ENCODE assay signal across 1 cellular context in genomic region chr5:73496984-73497457, GRCh38.
A peak's percentile ranks its signal among the peaks of the same experiment; 100 is the strongest.
TF ChIP-seq lines count a peak whose summit lies in the region.

No MANE protein-coding gene starts in this region.

TF ChIP-seq in K562, 482 proteins besides CTCF, POLR2A, EP300 and RAD21 (continued from another document):
- no peak for TF ChIP-seq MNT (conservative IDR thresholded peaks at IDR 0.05)
- peak in 2 of 3 experiments; percentile 55 to 80 for TF ChIP-seq YY1 (IDR thresholded peaks at IDR 0.05; ENCODE audit: borderline replicate concordance in 1 of 3, control insufficient read depth in 1 of 3, extremely low read depth in 1 of 3, insufficient read depth in 3 of 3, insufficient read length in 1 of 3, insufficient replicate concordance in 2 of 3, low read depth in 1 of 3, low read length in 2 of 3)
- TF ChIP-seq, protein P1, sequence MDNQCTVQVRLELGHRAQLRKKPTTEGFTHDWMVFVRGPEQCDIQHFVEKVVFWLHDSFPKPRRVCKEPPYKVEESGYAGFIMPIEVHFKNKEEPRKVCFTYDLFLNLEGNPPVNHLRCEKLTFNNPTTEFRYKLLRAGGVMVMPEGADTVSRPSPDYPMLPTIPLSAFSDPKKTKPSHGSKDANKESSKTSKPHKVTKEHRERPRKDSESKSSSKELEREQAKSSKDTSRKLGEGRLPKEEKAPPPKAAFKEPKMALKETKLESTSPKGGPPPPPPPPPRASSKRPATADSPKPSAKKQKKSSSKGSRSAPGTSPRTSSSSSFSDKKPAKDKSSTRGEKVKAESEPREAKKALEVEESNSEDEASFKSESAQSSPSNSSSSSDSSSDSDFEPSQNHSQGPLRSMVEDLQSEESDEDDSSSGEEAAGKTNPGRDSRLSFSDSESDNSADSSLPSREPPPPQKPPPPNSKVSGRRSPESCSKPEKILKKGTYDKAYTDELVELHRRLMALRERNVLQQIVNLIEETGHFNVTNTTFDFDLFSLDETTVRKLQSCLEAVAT (IDR thresholded peaks at IDR 0.05), result peak in 1 of 2 experiments; percentile 47; a peak in 1 of 4 replicates
- TF ChIP-seq FOXK2 (conservative IDR thresholded peaks at IDR 0.05 in 1 of 2, IDR thresholded peaks at IDR 0.05 in 1 of 2; ENCODE audit: low read depth in 2 of 2), result peak; percentile 77 to 90
- 0 out of 2 replicates have a peak, but pooled peaks have one; percentile 6 for TF ChIP-seq CBFA2T3 (IDR thresholded peaks at IDR 0.05)
- TF ChIP-seq FOXA3 (CRISPR knock-in tag; conservative IDR thresholded peaks at IDR 0.05 in 1 of 2, IDR thresholded peaks at IDR 0.05 in 1 of 2), result no peak
- TF ChIP-seq CBX5 (IDR thresholded peaks at IDR 0.05; ENCODE audit: borderline replicate concordance, low read depth), result no peak
- TF ChIP-seq ZNF639 (CRISPR knock-in tag; conservative IDR thresholded peaks at IDR 0.05 in 1 of 2, IDR thresholded peaks at IDR 0.05 in 1 of 2), result no peak
- no peak for TF ChIP-seq BRCA1 (IDR thresholded peaks at IDR 0.05)
- TF ChIP-seq BRCA1 (CRISPR knock-in tag; IDR thresholded peaks at IDR 0.05), result no peak
- TF ChIP-seq E2F8 (IDR thresholded peaks at IDR 0.05; ENCODE audit: low read depth, partially characterized antibody), result no peak
- peak; percentile 98 for TF ChIP-seq TEAD2 (tag; IDR thresholded peaks at IDR 0.05)
- peak; percentile 41 for TF ChIP-seq SUPT5H (IDR thresholded peaks at IDR 0.05)
- TF ChIP-seq ERF (CRISPR knock-in tag; IDR thresholded peaks at IDR 0.05), result no peak
- no peak for TF ChIP-seq NFYB (IDR thresholded peaks at IDR 0.05; ENCODE audit: extremely low read depth, insufficient read length)
- peak in 1 of 2 experiments; percentile 57; a peak in 1 of 3 replicates for TF ChIP-seq CBX3 (IDR thresholded peaks at IDR 0.05; ENCODE audit: borderline replicate concordance in 1 of 2, low read length in 2 of 2)
- no peak for TF ChIP-seq MEIS2 (IDR thresholded peaks at IDR 0.05; ENCODE audit: partially characterized antibody)
- peak; percentile 31; the same call in 1 of the 2 replicates for TF ChIP-seq ATF7 (IDR thresholded peaks at IDR 0.05)
- no peak for TF ChIP-seq ZBTB7A (IDR thresholded peaks at IDR 0.05; ENCODE audit: borderline replicate concordance, control insufficient read depth, low read depth, low read length)
- TF ChIP-seq DNMT1 (IDR thresholded peaks at IDR 0.05), result no peak
- no peak for TF ChIP-seq IFI16 (CRISPR knock-in tag; IDR thresholded peaks at IDR 0.05)
- TF ChIP-seq GTF2F1 (IDR thresholded peaks at IDR 0.05; ENCODE audit: low read depth, low read length), result no peak
- TF ChIP-seq, protein P2, sequence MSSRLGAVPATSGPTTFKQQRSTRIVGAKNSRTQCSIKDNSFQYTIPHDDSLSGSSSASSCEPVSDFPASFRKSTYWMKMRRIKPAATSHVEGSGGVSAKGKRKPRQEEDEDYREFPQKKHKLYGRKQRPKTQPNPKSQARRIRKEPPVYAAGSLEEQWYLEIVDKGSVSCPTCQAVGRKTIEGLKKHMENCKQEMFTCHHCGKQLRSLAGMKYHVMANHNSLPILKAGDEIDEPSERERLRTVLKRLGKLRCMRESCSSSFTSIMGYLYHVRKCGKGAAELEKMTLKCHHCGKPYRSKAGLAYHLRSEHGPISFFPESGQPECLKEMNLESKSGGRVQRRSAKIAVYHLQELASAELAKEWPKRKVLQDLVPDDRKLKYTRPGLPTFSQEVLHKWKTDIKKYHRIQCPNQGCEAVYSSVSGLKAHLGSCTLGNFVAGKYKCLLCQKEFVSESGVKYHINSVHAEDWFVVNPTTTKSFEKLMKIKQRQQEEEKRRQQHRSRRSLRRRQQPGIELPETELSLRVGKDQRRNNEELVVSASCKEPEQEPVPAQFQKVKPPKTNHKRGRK (tag; IDR thresholded peaks at IDR 0.05), result 0 out of 2 replicates have a peak, but pooled peaks have one; percentile 3
- TF ChIP-seq ZBTB11 (CRISPR knock-in tag; IDR thresholded peaks at IDR 0.05), result no peak
- 0 out of 2 replicates have a peak, but pooled peaks have one; percentile 56 for TF ChIP-seq BACH1 (tag; IDR thresholded peaks at IDR 0.05)
- TF ChIP-seq, protein P3, sequence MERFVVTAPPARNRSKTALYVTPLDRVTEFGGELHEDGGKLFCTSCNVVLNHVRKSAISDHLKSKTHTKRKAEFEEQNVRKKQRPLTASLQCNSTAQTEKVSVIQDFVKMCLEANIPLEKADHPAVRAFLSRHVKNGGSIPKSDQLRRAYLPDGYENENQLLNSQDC (CRISPR knock-in tag; IDR thresholded peaks at IDR 0.05), result no peak
- no peak for TF ChIP-seq RHOXF2B (CRISPR knock-in tag; conservative IDR thresholded peaks at IDR 0.05)
- TF ChIP-seq KHSRP (IDR thresholded peaks at IDR 0.05), result no peak
- no peak for TF ChIP-seq SIX5 (IDR thresholded peaks at IDR 0.05; ENCODE audit: borderline replicate concordance in 1 of 2, insufficient read depth in 1 of 2, low read depth in 1 of 2, low read length in 2 of 2)
- no peak for TF ChIP-seq KAT2B (IDR thresholded peaks at IDR 0.05; ENCODE audit: low read depth, low read length)
- TF ChIP-seq ARNT (IDR thresholded peaks at IDR 0.05), result peak in 1 of 2 experiments; percentile 69; a peak in 1 of 4 replicates
